In genomic region chr4:95409127-95409526, GRCh38 we compare ENCODE assay signal across 1 cellular context.
TF ChIP-seq lines count a peak whose summit lies in the region.

No MANE protein-coding gene starts in this region.

TF ChIP-seq in IMR-90, 13 proteins besides CTCF, POLR2A, EP300 and RAD21 (continued from another document):
- TF ChIP-seq MAZ (IDR thresholded peaks at IDR 0.05; ENCODE audit: borderline replicate concordance, low read depth, low read length) (no peak), BHLHE40 (IDR thresholded peaks at IDR 0.05; ENCODE audit: low read depth, low read length) (no peak), SMC3 (IDR thresholded peaks at IDR 0.05; ENCODE audit: low read depth, low read length) (no peak), CHD1 (IDR thresholded peaks at IDR 0.05; ENCODE audit: low read depth, low read length) (no peak), NFE2L2 (IDR thresholded peaks at IDR 0.05; ENCODE audit: low read depth, low read length) (no peak), CEBPB (IDR thresholded peaks at IDR 0.05; ENCODE audit: low read depth, low read length) (no peak), RCOR1 (IDR thresholded peaks at IDR 0.05; ENCODE audit: insufficient replicate concordance, low read length) (no peak), FOS (IDR thresholded peaks at IDR 0.05; ENCODE audit: low read depth, low read length) (no peak)
- TF ChIP-seq, protein P1, sequence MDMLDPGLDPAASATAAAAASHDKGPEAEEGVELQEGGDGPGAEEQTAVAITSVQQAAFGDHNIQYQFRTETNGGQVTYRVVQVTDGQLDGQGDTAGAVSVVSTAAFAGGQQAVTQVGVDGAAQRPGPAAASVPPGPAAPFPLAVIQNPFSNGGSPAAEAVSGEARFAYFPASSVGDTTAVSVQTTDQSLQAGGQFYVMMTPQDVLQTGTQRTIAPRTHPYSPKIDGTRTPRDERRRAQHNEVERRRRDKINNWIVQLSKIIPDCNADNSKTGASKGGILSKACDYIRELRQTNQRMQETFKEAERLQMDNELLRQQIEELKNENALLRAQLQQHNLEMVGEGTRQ (IDR thresholded peaks at IDR 0.05; ENCODE audit: low read depth, low read length): no peak
